ENCODE assay signal across 16 cellular contexts in genomic region chr2:222398446-222398885, GRCh38. TPM values are rescaled to one million over a fixed set of nuclear protein-coding genes. Genes with fewer than 3 reads are reported as not detected.
A peak's percentile ranks its signal among the peaks of the same experiment; 100 is the strongest.
DNase-seq lines count a peak whose midpoint lies in the region; ATAC-seq lines count a peak whose summit lies in the region.
"Had no signal": no experiment of that assay in that cellular context is flagged by ENCODE, and none has a peak within 500 bp of the region (broad histone marks: within the 10 kb centered on the region; RNA-seq: fewer than 3 reads in every experiment).

No MANE protein-coding gene starts in this region.

- H3K36me3 ChIP-seq in neuron (ENCODE audit: insufficient read depth, low read length) = no peaks in the 10 kb centered on the region
- H3K36me3 ChIP-seq: suprapubic skin had no signal

- H3K27me3 ChIP-seq in neuron (ENCODE audit: insufficient read depth, low read length) = no peaks in the 10 kb centered on the region
- H3K27me3 ChIP-seq: suprapubic skin had no signal

- ATAC-seq in GM21381 (IDR thresholded peaks at IDR 0.05; ENCODE audit: unreplicated experiment) (no peak), HG03280 (IDR thresholded peaks at IDR 0.05; ENCODE audit: unreplicated experiment) (no peak)
- ATAC-seq: activated CD4-positive, CD25-positive, alpha-beta regulatory T cell treated with anti-CD3 and anti-CD28 coated beads, Interleukin-2, amount 50 U/mL, for 24 hours; activated CD8-positive, alpha-beta memory T cell treated with anti-CD3 and anti-CD28 coated beads, Interleukin-2, amount 10 ng/mL, durations not matched to agents 7 days and 5 days; natural killer cell had no signal

- H3K4me1 ChIP-seq in neuron (ENCODE audit: insufficient read depth, low read length) = peaks cover 10% of the 10 kb centered on the region
- H3K4me1 ChIP-seq: suprapubic skin had no signal

- H3K4me3 ChIP-seq in neuron (ENCODE audit: low read length) = no peak overlapping the region
- H3K4me3 ChIP-seq: lung, suprapubic skin had no signal

- DNase-seq in NCI-H146 (lab: John Stamatoyannopoulos, UW) = peak; percentile 36
- DNase-seq in NCI-H146 treated with DMSO at 0.1 percent for 48 hours (lab: John Stamatoyannopoulos, UW; ENCODE audit: unreplicated experiment) = no peak
- DNase-seq in NCI-H2171 treated with DMSO at 0.1 percent for 48 hours (lab: John Stamatoyannopoulos, UW) = peak; percentile 85
- peak; percentile 31 for DNase-seq in cerebellum (ENCODE audit: low spot score)
- no peak for DNase-seq in activated CD8-positive, alpha-beta memory T cell treated with anti-CD3 and anti-CD28 coated beads for 24 hours
- DNase-seq: activated CD8-positive, alpha-beta memory T cell treated with anti-CD3 and anti-CD28 coated beads, Interleukin-2, amount 10 ng/mL, durations not matched to agents 7 days and 5 days; activated naive CD4-positive, alpha-beta T cell treated with anti-CD3 and anti-CD28 coated beads for 36 hours; DMS79 treated with DMSO at 0.1 percent for 48 hours; effector CD8-positive, alpha-beta T cell; natural killer cell had no signal

- H3K9me3 ChIP-seq in neuron (ENCODE audit: low read length) = peaks cover 4% of the 10 kb centered on the region

- H2AFZ ChIP-seq in neuron (ENCODE audit: low read depth, low read length) = peak overlapping the region; percentile 59

RNA-seq across cellular contexts. Expression of gene SGPP2, which starts 25.9 kb away (rescaled TPM):
- 3.1 TPM for total RNA-seq in cerebellum

Comparison
In these comparisons a context has a peak if more than half of its experiments do, and no peak if none do; other contexts are left out.
1. DNase-seq: peak in NCI-H146 (single experiment), NCI-H2171 treated with DMSO at 0.1 percent for 48 hours (single experiment) and cerebellum (single experiment); none in NCI-H146 treated with DMSO at 0.1 percent for 48 hours (single experiment) and activated CD8-positive, alpha-beta memory T cell treated with anti-CD3 and anti-CD28 coated beads for 24 hours (single experiment).